Comparison of ENCODE assay signal across 16 cellular contexts in the genomic region with DNA sequence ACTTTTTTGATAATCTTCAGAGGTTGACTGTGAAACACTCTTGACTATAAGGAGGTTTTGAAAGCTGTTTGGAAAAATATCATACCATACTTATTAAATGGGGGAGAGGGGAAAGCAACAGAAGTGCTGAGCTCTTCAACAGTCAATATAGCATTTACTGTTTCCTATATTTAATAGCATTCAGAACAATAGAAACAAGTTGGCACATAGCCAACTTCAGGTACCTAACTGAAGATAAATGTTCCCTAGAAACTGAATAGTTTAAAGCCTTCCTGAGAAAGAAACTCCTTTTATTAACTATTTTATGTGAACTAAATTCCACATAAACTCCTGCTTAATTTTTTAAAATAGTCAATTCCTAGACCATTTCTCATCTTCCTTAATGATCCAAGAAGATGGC.
"Had no signal": no experiment of that assay in that cellular context is flagged by ENCODE, and none has a peak within 500 bp of the region (broad histone marks: within the 10 kb centered on the region; RNA-seq: fewer than 3 reads in every experiment).

No MANE protein-coding gene starts in this region.

- ATAC-seq: activated CD8-positive, alpha-beta memory T cell treated with anti-CD3 and anti-CD28 coated beads, Interleukin-2, amount 10 ng/mL, durations not matched to agents 7 days and 5 days; activated naive CD4-positive, alpha-beta T cell treated with anti-CD3 and anti-CD28 coated beads, Interleukin-2, amount 50 U/mL, for 72 hours; activated T-cell treated with anti-CD3 and anti-CD28 coated beads, Interleukin-2, amount 50 U/mL, for 4 hours; body of pancreas had no signal

- H3K27ac ChIP-seq: body of pancreas, hepatocyte, suprapubic skin had no signal

- DNase-seq: activated CD4-positive, alpha-beta T cell treated with anti-CD3 and anti-CD28 coated beads for 1 hour; activated CD4-positive, alpha-beta T cell treated with anti-CD3 and anti-CD28 coated beads, Interleukin-2, amount 50 U/mL, for 48 hours; activated CD8-positive, alpha-beta memory T cell treated with anti-CD3 and anti-CD28 coated beads, Interleukin-2, amount 10 ng/mL, durations not matched to agents 7 days and 5 days; activated effector memory CD4-positive, alpha-beta T cell treated with anti-CD3 and anti-CD28 coated beads, Interleukin-2, amount 50 U/mL, for 16 hours; activated T-cell treated with anti-CD3 and anti-CD28 coated beads, Interleukin-2, amount 50 U/mL, for 4 hours; amniotic stem cell; body of pancreas; cortex of kidney; erythroblast; stimulated activated CD4-positive, alpha-beta T cell treated with anti-CD3 and anti-CD28 coated beads, Interleukin-12 subunit alpha, Interleukin-12 subunit beta, amount 100 ng/mL, for 4 hours; stimulated activated CD4-positive, alpha-beta T cell treated with anti-CD3 and anti-CD28 coated beads, Interleukin-2, amount 100 ng/mL, for 48 hours; stimulated activated naive CD4-positive, alpha-beta T cell treated with Interleukin-2 at 50 U/mL for 16 hours; T-helper 9 cell had no signal
